Comparison of ENCODE assay signal across 1 cellular context in the genomic region with DNA sequence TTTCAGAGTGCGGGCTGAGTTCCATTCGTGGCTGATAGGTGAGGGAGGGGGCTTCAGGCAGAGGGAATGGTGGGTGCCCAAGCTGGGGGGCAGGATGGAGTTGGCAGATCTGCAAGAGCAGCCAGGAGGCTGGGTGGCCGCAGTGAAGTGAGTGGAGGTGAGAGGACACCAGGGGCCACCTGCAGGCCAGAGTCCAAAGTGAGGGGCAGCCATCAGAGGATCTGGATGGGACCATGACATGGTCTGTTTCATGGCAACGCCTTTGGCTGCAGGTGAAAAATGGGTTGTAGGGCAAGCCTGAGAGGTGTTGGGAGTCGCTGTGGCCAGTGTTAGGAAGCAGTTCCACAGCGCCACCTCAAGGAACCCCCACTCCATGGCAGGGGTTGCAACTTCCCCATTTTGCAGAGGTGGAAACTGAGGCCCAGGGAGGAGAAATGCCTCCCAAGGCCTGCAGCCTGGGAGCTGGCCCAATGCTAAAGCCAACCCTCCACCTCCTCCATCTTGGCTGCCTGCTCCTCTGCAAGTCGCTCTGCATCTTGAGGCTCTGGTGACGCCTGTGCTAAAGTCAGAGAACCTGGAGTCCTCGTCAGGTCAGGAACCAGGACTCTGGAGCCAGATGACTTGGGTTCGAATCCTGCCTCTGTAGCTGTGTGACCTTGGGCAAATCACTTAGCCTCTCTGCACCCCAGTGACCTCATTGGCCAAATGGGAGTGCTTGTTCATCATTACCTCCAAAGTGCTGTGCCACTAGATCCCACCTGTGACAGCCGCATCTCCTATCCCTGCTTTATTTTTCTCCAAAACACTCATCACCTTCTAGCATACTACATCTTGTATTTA.
TF ChIP-seq lines count a peak whose summit lies in the region.

No MANE protein-coding gene starts in this region.

TF ChIP-seq in K562, 482 proteins besides CTCF, POLR2A, EP300 and RAD21 (continued from another document and continues in another):
- TF ChIP-seq, protein P1, sequence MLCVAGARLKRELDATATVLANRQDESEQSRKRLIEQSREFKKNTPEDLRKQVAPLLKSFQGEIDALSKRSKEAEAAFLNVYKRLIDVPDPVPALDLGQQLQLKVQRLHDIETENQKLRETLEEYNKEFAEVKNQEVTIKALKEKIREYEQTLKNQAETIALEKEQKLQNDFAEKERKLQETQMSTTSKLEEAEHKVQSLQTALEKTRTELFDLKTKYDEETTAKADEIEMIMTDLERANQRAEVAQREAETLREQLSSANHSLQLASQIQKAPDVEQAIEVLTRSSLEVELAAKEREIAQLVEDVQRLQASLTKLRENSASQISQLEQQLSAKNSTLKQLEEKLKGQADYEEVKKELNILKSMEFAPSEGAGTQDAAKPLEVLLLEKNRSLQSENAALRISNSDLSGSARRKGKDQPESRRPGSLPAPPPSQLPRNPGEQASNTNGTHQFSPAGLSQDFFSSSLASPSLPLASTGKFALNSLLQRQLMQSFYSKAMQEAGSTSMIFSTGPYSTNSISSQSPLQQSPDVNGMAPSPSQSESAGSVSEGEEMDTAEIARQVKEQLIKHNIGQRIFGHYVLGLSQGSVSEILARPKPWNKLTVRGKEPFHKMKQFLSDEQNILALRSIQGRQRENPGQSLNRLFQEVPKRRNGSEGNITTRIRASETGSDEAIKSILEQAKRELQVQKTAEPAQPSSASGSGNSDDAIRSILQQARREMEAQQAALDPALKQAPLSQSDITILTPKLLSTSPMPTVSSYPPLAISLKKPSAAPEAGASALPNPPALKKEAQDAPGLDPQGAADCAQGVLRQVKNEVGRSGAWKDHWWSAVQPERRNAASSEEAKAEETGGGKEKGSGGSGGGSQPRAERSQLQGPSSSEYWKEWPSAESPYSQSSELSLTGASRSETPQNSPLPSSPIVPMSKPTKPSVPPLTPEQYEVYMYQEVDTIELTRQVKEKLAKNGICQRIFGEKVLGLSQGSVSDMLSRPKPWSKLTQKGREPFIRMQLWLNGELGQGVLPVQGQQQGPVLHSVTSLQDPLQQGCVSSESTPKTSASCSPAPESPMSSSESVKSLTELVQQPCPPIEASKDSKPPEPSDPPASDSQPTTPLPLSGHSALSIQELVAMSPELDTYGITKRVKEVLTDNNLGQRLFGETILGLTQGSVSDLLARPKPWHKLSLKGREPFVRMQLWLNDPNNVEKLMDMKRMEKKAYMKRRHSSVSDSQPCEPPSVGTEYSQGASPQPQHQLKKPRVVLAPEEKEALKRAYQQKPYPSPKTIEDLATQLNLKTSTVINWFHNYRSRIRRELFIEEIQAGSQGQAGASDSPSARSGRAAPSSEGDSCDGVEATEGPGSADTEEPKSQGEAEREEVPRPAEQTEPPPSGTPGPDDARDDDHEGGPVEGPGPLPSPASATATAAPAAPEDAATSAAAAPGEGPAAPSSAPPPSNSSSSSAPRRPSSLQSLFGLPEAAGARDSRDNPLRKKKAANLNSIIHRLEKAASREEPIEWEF (CRISPR knock-in tag; IDR thresholded peaks at IDR 0.05) = no peak
- no peak for TF ChIP-seq TCF7 (IDR thresholded peaks at IDR 0.05; ENCODE audit: borderline replicate concordance)
- TF ChIP-seq RB1 (IDR thresholded peaks at IDR 0.05; ENCODE audit: low read depth) = peak; percentile 35; the same call in 1 of the 2 replicates
- TF ChIP-seq, protein P2, sequence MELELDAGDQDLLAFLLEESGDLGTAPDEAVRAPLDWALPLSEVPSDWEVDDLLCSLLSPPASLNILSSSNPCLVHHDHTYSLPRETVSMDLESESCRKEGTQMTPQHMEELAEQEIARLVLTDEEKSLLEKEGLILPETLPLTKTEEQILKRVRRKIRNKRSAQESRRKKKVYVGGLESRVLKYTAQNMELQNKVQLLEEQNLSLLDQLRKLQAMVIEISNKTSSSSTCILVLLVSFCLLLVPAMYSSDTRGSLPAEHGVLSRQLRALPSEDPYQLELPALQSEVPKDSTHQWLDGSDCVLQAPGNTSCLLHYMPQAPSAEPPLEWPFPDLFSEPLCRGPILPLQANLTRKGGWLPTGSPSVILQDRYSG (tag; conservative IDR thresholded peaks at IDR 0.05; ENCODE audit: low read depth) = no peak
- no peak for TF ChIP-seq XRCC4 (IDR thresholded peaks at IDR 0.05; ENCODE audit: extremely low read depth, insufficient read depth, insufficient read length)
- TF ChIP-seq CCAR2 (IDR thresholded peaks at IDR 0.05; ENCODE audit: low read depth, low read length) = no peak
- peak; percentile 40; the same call in 1 of the 2 replicates for TF ChIP-seq ZNF24 (IDR thresholded peaks at IDR 0.05)
- peak; percentile 59 for TF ChIP-seq PHF20 (IDR thresholded peaks at IDR 0.05; ENCODE audit: partially characterized antibody)
- TF ChIP-seq RFX7 (CRISPR knock-in tag; IDR thresholded peaks at IDR 0.05) = no peak
- TF ChIP-seq RBM25 (IDR thresholded peaks at IDR 0.05; ENCODE audit: low read depth, low read length, severe bottlenecking) = peak; percentile 95
- TF ChIP-seq, protein P3, sequence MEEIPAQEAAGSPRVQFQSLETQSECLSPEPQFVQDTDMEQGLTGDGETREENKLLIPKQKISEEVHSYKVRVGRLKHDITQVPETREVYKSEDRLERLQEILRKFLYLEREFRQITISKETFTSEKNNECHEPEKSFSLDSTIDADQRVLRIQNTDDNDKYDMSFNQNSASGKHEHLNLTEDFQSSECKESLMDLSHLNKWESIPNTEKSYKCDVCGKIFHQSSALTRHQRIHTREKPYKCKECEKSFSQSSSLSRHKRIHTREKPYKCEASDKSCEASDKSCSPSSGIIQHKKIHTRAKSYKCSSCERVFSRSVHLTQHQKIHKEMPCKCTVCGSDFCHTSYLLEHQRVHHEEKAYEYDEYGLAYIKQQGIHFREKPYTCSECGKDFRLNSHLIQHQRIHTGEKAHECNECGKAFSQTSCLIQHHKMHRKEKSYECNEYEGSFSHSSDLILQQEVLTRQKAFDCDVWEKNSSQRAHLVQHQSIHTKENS (CRISPR knock-in tag; IDR thresholded peaks at IDR 0.05) = no peak
- TF ChIP-seq ARID1B (IDR thresholded peaks at IDR 0.05) = no peak
- TF ChIP-seq ZNF699 (CRISPR knock-in tag; IDR thresholded peaks at IDR 0.05; ENCODE audit: insufficient replicate concordance) = no peak
- TF ChIP-seq SREBF1 (IDR thresholded peaks at IDR 0.05; ENCODE audit: borderline replicate concordance, low read depth, low read length) = 0 out of 2 replicates have a peak, but pooled peaks have one; percentile 24
- TF ChIP-seq DACH1 (IDR thresholded peaks at IDR 0.05; ENCODE audit: partially characterized antibody) = no peak
- TF ChIP-seq, protein P4, sequence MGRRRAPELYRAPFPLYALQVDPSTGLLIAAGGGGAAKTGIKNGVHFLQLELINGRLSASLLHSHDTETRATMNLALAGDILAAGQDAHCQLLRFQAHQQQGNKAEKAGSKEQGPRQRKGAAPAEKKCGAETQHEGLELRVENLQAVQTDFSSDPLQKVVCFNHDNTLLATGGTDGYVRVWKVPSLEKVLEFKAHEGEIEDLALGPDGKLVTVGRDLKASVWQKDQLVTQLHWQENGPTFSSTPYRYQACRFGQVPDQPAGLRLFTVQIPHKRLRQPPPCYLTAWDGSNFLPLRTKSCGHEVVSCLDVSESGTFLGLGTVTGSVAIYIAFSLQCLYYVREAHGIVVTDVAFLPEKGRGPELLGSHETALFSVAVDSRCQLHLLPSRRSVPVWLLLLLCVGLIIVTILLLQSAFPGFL (CRISPR knock-in tag; IDR thresholded peaks at IDR 0.05) = no peak
- no peak for TF ChIP-seq IFI16 (CRISPR knock-in tag; IDR thresholded peaks at IDR 0.05)
- peak; percentile 47 for TF ChIP-seq GABPB1 (CRISPR knock-in tag; IDR thresholded peaks at IDR 0.05)
- no peak for TF ChIP-seq SIRT6 (IDR thresholded peaks at IDR 0.05; ENCODE audit: low read depth, low read length)
- TF ChIP-seq U2AF2 (optimal IDR thresholded peaks at IDR 0.05; ENCODE audit: low read depth, low read length) = no peak
- TF ChIP-seq RFX5 (IDR thresholded peaks at IDR 0.05; ENCODE audit: low read depth, low read length) = no peak
- no peak for TF ChIP-seq RNF2 (IDR thresholded peaks at IDR 0.05)
- no peak for TF ChIP-seq ZNF695 (CRISPR knock-in tag; IDR thresholded peaks at IDR 0.05)
- TF ChIP-seq SRSF9 (IDR thresholded peaks at IDR 0.05; ENCODE audit: borderline replicate concordance, low read depth, low read length) = no peak
- TF ChIP-seq CC2D1A (IDR thresholded peaks at IDR 0.05) = peak; percentile 77; the same call in 1 of the 2 replicates
- no peak for TF ChIP-seq LCOR (CRISPR knock-in tag; IDR thresholded peaks at IDR 0.05)
- 0 out of 2 replicates have a peak, but pooled peaks have one; percentile 42 for TF ChIP-seq HDGF (IDR thresholded peaks at IDR 0.05)
- TF ChIP-seq, protein P5, sequence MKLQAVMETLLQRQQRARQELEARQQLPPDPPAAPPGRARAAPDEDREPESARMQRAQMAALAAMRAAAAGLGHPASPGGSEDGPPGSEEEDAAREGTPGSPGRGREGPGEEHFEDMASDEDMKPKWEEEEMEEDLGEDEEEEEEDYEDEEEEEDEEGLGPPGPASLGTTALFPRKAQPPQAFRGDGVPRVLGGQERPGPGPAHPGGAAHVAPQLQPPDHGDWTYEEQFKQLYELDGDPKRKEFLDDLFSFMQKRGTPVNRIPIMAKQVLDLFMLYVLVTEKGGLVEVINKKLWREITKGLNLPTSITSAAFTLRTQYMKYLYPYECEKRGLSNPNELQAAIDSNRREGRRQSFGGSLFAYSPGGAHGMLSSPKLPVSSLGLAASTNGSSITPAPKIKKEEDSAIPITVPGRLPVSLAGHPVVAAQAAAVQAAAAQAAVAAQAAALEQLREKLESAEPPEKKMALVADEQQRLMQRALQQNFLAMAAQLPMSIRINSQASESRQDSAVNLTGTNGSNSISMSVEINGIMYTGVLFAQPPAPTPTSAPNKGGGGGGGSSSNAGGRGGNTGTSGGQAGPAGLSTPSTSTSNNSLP (IDR thresholded peaks at IDR 0.05; ENCODE audit: borderline replicate concordance, low read depth, low read length) = no peak
- no peak for TF ChIP-seq DPF2 (IDR thresholded peaks at IDR 0.05)
- peak; percentile 40; the same call in 1 of the 2 replicates for TF ChIP-seq SP1 (CRISPR knock-in tag; IDR thresholded peaks at IDR 0.05)
- TF ChIP-seq RBM17 (IDR thresholded peaks at IDR 0.05; ENCODE audit: borderline replicate concordance, low read depth, low read length) = no peak
- TF ChIP-seq, protein P6, sequence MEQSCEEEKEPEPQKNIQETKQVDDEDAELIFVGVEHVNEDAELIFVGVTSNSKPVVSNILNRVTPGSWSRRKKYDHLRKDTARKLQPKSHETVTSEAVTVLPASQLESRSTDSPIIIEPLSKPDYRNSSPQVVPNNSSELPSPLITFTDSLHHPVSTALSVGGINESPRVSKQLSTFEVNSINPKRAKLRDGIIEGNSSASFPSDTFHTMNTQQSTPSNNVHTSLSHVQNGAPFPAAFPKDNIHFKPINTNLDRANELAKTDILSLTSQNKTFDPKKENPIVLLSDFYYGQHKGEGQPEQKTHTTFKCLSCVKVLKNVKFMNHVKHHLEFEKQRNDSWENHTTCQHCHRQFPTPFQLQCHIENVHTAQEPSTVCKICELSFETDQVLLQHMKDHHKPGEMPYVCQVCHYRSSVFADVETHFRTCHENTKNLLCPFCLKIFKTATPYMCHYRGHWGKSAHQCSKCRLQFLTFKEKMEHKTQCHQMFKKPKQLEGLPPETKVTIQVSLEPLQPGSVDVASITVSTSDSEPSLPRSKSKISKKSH (CRISPR knock-in tag; IDR thresholded peaks at IDR 0.05) = no peak
- no peak for TF ChIP-seq ILF3 (IDR thresholded peaks at IDR 0.05; ENCODE audit: borderline replicate concordance)
- peak; percentile 93 for TF ChIP-seq ADNP (tag; IDR thresholded peaks at IDR 0.05)
- TF ChIP-seq, protein P7, sequence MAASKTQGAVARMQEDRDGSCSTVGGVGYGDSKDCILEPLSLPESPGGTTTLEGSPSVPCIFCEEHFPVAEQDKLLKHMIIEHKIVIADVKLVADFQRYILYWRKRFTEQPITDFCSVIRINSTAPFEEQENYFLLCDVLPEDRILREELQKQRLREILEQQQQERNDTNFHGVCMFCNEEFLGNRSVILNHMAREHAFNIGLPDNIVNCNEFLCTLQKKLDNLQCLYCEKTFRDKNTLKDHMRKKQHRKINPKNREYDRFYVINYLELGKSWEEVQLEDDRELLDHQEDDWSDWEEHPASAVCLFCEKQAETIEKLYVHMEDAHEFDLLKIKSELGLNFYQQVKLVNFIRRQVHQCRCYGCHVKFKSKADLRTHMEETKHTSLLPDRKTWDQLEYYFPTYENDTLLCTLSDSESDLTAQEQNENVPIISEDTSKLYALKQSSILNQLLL (CRISPR knock-in tag; IDR thresholded peaks at IDR 0.05; ENCODE audit: borderline replicate concordance) = no peak
- no peak for TF ChIP-seq CREB1 (IDR thresholded peaks at IDR 0.05)
- no peak for TF ChIP-seq CREB1 (CRISPR knock-in tag; IDR thresholded peaks at IDR 0.05)
- no peak for TF ChIP-seq ELF2 (CRISPR knock-in tag; IDR thresholded peaks at IDR 0.05)
- TF ChIP-seq HEY1 (CRISPR knock-in tag; IDR thresholded peaks at IDR 0.05; ENCODE audit: borderline replicate concordance) = no peak
- TF ChIP-seq, protein P8, sequence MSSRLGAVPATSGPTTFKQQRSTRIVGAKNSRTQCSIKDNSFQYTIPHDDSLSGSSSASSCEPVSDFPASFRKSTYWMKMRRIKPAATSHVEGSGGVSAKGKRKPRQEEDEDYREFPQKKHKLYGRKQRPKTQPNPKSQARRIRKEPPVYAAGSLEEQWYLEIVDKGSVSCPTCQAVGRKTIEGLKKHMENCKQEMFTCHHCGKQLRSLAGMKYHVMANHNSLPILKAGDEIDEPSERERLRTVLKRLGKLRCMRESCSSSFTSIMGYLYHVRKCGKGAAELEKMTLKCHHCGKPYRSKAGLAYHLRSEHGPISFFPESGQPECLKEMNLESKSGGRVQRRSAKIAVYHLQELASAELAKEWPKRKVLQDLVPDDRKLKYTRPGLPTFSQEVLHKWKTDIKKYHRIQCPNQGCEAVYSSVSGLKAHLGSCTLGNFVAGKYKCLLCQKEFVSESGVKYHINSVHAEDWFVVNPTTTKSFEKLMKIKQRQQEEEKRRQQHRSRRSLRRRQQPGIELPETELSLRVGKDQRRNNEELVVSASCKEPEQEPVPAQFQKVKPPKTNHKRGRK (tag; IDR thresholded peaks at IDR 0.05) = no peak
- TF ChIP-seq PURB (CRISPR knock-in tag; IDR thresholded peaks at IDR 0.05; ENCODE audit: low read depth) = no peak
- TF ChIP-seq, protein P9, sequence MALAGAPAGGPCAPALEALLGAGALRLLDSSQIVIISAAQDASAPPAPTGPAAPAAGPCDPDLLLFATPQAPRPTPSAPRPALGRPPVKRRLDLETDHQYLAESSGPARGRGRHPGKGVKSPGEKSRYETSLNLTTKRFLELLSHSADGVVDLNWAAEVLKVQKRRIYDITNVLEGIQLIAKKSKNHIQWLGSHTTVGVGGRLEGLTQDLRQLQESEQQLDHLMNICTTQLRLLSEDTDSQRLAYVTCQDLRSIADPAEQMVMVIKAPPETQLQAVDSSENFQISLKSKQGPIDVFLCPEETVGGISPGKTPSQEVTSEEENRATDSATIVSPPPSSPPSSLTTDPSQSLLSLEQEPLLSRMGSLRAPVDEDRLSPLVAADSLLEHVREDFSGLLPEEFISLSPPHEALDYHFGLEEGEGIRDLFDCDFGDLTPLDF (CRISPR knock-in tag; IDR thresholded peaks at IDR 0.05) = no peak
- no peak for TF ChIP-seq KLF6 (CRISPR knock-in tag; IDR thresholded peaks at IDR 0.05; ENCODE audit: borderline replicate concordance)
- TF ChIP-seq, protein P10, sequence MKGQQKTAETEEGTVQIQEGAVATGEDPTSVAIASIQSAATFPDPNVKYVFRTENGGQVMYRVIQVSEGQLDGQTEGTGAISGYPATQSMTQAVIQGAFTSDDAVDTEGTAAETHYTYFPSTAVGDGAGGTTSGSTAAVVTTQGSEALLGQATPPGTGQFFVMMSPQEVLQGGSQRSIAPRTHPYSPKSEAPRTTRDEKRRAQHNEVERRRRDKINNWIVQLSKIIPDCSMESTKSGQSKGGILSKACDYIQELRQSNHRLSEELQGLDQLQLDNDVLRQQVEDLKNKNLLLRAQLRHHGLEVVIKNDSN (CRISPR knock-in tag; IDR thresholded peaks at IDR 0.05) = no peak
- TF ChIP-seq NFIX (CRISPR knock-in tag; IDR thresholded peaks at IDR 0.05; ENCODE audit: low read depth) = no peak
- TF ChIP-seq JUNB (CRISPR knock-in tag; conservative IDR thresholded peaks at IDR 0.05) = no peak
- TF ChIP-seq NCOR1 (IDR thresholded peaks at IDR 0.05) = no peak
- peak; percentile 99 for TF ChIP-seq BCOR (IDR thresholded peaks at IDR 0.05)
- no peak for TF ChIP-seq PHB (CRISPR knock-in tag; IDR thresholded peaks at IDR 0.05)
